In the genomic region with DNA sequence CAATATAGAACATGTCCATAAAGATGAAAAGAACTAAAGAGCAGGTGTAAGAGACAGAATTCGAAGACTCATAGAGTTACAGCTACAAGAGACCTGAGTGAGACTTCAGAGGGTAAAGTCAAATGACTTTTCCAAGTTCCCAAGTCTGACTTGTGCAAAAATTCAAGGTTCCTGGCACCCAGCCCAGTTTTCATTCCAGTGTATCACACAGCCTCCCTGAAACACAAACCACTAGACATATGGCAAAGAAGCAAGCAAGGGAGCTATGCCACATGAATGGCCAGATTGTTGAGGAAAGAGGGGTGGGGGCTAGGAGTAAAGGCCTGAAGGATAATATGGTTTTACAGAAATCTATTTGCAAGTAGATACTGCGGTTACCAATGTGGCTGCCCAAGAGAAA, we compare ENCODE assay signal across 13 cellular contexts.
DNase-seq lines count a peak whose midpoint lies in the region; TF ChIP-seq lines count a peak whose summit lies in the region.
"Had no signal": no experiment of that assay in that cellular context is flagged by ENCODE, and none has a peak within 500 bp of the region (broad histone marks: within the 10 kb centered on the region; RNA-seq: fewer than 3 reads in every experiment).

No MANE protein-coding gene starts in this region.

- H3K4me3 ChIP-seq in choroid plexus epithelial cell (ENCODE audit: low read depth, low read length) (no peak overlapping the region), lower leg skin (ENCODE audit: low read depth, poor library complexity, severe bottlenecking) (no peak overlapping the region)

- TF ChIP-seq CTCF in choroid plexus epithelial cell (conservative IDR thresholded peaks at IDR 0.05; ENCODE audit: low read depth, low read length) (no peak), lower leg skin (IDR thresholded peaks at IDR 0.05) (no peak)

- DNase-seq in ELR (ENCODE audit: low read depth) (peak; percentile 16), NCI-H226 (peak; percentile 60), choroid plexus epithelial cell (ENCODE audit: low read depth) (peak; percentile 64), non-pigmented ciliary epithelial cell (ENCODE audit: low read depth) (peak; percentile 17), lower leg skin (ENCODE audit: low spot score in 2 of 2) (no peak), OCI-M2 (lab: John Stamatoyannopoulos, UW; ENCODE audit: unreplicated experiment) (no peak), caudate nucleus (lab: John Stamatoyannopoulos, UW) (no peak)
- DNase-seq in stimulated activated CD4-positive, alpha-beta T cell treated with anti-CD3 and anti-CD28 coated beads, Interleukin-2, amount 100 ng/mL, for 24 hours: no peak
- DNase-seq: activated CD4-positive, alpha-beta T cell treated with anti-CD3 and anti-CD28 coated beads, Interleukin-2, amount 10 ng/mL, durations not matched to agents 7 days and 5 days; C1 segment of cervical spinal cord; cerebellar nuclear complex; NCI-H187 treated with DMSO at 0.1 percent for 48 hours; stimulated activated naive CD8-positive, alpha-beta T cell treated with anti-CD3 and anti-CD28 coated beads, Interleukin-15, amount 100 ng/mL, for 72 hours had no signal

- 83 to 86% methylated on average over 2 of the region's 2 CpGs for WGBS in lower leg skin, 2 donors

- no peak for TF ChIP-seq POLR2A in lower leg skin (IDR thresholded peaks at IDR 0.05)

- intact Hi-C loops in lower leg skin (cut with DNase I; ENCODE audit: low total_unique reads): no loop called here

- H3K27ac ChIP-seq in caudate nucleus (ENCODE audit: low read depth, low read length): no peak overlapping the region

Comparison
In these comparisons a context has a peak if more than half of its experiments do, and no peak if none do; other contexts are left out.
1. DNase-seq: peak in ELR (single experiment), NCI-H226 (single experiment), choroid plexus epithelial cell (single experiment) and non-pigmented ciliary epithelial cell (single experiment); none in lower leg skin (0 of 2), OCI-M2 (single experiment), stimulated activated CD4-positive, alpha-beta T cell treated with anti-CD3 and anti-CD28 coated beads, Interleukin-2, amount 100 ng/mL, for 24 hours (0 of 2) and caudate nucleus (0 of 61).